Comparison of ENCODE assay signal across 19 cellular contexts in the genomic region with DNA sequence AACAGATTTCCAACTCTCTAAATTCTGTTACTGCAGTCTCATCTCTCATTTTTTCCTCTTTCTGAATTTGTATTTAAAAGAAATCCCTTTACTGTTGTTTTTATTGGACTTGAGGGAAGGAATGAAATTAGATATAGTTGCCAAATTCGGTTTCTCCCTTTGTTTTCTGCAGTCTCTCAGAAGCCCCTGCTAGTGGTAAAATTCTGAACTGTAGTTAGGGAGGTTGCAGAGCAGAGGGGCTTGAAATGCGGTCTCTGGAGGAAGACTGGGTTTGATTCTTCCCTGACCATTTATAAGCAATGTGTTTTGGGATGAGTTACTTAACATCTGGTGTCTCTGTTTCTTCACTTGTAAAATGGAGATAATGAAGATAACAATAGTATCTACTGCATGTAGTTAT.
"Had no signal": no experiment of that assay in that cellular context is flagged by ENCODE, and none has a peak within 500 bp of the region (broad histone marks: within the 10 kb centered on the region; RNA-seq: fewer than 3 reads in every experiment).

No MANE protein-coding gene starts in this region.

- H3K9me3 ChIP-seq: esophagus muscularis mucosa, mucosa of descending colon, right lobe of liver, stomach, thyroid gland, vagina had no signal

- H3K27me3 ChIP-seq: esophagus muscularis mucosa, right lobe of liver, stomach, thyroid gland, vagina had no signal

- H3K4me3 ChIP-seq: dorsolateral prefrontal cortex, esophagus muscularis mucosa, lung, mucosa of descending colon, right lobe of liver, stomach, thyroid gland, vagina had no signal

- H3K79me2 ChIP-seq: parathyroid adenoma had no signal

- DNase-seq: dorsolateral prefrontal cortex; effector CD4-positive, alpha-beta T cell; head of caudate nucleus; mucosa of descending colon; naive B cell; right lobe of liver; stimulated activated CD4-positive, alpha-beta T cell treated with anti-CD3 and anti-CD28 coated beads, Interleukin-2, amount 100 ng/mL, for 24 hours; stimulated activated CD4-positive, alpha-beta T cell treated with anti-CD3 and anti-CD28 coated beads, Interleukin-4, amount 100 ng/mL, for 24 hours; stimulated activated naive CD4-positive, alpha-beta T cell treated with Interleukin-2 at 50 U/mL for 16 hours; stomach; thyroid gland had no signal

- H3K4me1 ChIP-seq: esophagus muscularis mucosa, parathyroid adenoma, stomach, thyroid gland, vagina had no signal

- H2AFZ ChIP-seq: parathyroid adenoma had no signal

- ATAC-seq: left lobe of liver; mucosa of descending colon; natural killer cell treated with Interleukin-12 subunit alpha and Interleukin-12 subunit beta and Interleukin-15 and Interleukin-18, amount 100 ng/mL, for 72 hours; right lobe of liver; stimulated activated effector memory CD8-positive, alpha-beta T cell treated with anti-CD3 and anti-CD28 coated beads, Interleukin-12 subunit alpha, Interleukin-12 subunit beta, amount 100 ng/mL, for 72 hours had no signal

- H3K36me3 ChIP-seq: esophagus muscularis mucosa, right lobe of liver, stomach, thyroid gland, vagina had no signal

- H3K9ac ChIP-seq: parathyroid adenoma had no signal

- H3K27ac ChIP-seq: dorsolateral prefrontal cortex, epithelial cell of prostate, esophagus muscularis mucosa, parathyroid adenoma, right lobe of liver, stomach, thyroid gland, vagina had no signal
